29 cellular contexts compared by ENCODE assay signal in the genomic region with DNA sequence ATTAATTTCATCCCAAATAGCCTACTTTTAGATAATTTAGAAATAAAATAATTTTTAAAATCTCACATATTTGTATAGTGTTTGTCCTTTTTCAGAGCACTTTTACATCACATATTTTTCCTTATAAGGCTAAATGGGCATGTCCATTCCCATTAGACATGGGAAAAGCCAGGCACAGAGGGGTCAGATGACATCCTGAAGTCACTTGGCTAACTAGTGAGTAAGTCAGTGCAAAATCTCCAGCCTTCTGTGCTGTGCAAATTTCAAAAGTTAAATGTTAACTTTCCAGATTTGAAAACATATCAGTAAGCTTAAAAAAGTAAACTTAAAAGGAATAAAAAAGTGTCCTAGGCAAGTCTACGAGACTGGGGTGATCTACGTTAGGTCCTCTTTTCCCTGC.
"Had no signal": no experiment of that assay in that cellular context is flagged by ENCODE, and none has a peak within 500 bp of the region (broad histone marks: within the 10 kb centered on the region; RNA-seq: fewer than 3 reads in every experiment).

No MANE protein-coding gene starts in this region.

- H3K9me3 ChIP-seq: ascending aorta, colonic mucosa had no signal

- H3K4me1 ChIP-seq: ascending aorta, breast epithelium, colonic mucosa had no signal

- DNase-seq: activated CD4-positive, alpha-beta memory T cell treated with anti-CD3 and anti-CD28 coated beads, Interleukin-2, amount 10 ng/mL, durations not matched to agents 7 days and 5 days; activated CD4-positive, alpha-beta T cell treated with anti-CD3 and anti-CD28 coated beads for 36 hours; activated CD4-positive, alpha-beta T cell treated with anti-CD3 and anti-CD28 coated beads, Interleukin-2, amount 10 ng/mL, durations not matched to agents 24 days and 14 days; activated CD4-positive, CD25-positive, alpha-beta regulatory T cell; activated CD4-positive, CD25-positive, alpha-beta regulatory T cell treated with anti-CD3 and anti-CD28 coated beads, Interleukin-2, amount 50 U/mL, for 72 hours; activated effector memory CD4-positive, alpha-beta T cell treated with anti-CD3 and anti-CD28 coated beads, Interleukin-2, amount 50 U/mL, for 16 hours; activated naive CD4-positive, alpha-beta T cell treated with anti-CD3 and anti-CD28 coated beads for 36 hours; activated naive CD8-positive, alpha-beta T cell treated with anti-CD3 and anti-CD28 coated beads for 36 hours; activated naive CD8-positive, alpha-beta T cell treated with anti-CD3 and anti-CD28 coated beads, Interleukin-2, amount 50 U/mL, for 24 hours; activated T-cell treated with anti-CD3 and anti-CD28 coated beads, Interleukin-2, amount 50 U/mL, for 48 hours; central memory CD4-positive, alpha-beta T cell; cerebellar nuclear complex; colonic mucosa; effector CD8-positive, alpha-beta T cell; foreskin fibroblast; head of caudate nucleus; T-helper 1 cell; T-helper 17 cell; T1000 had no signal

- H3K27ac ChIP-seq: ascending aorta, breast epithelium, cardiac muscle cell, colonic mucosa, epithelial cell of prostate had no signal

- H3K4me1 Mint-ChIP-seq: activated CD4-positive, alpha-beta memory T cell treated with anti-CD3 and anti-CD28 coated beads, Interleukin-2, amount 10 ng/mL, durations not matched to agents 7 days and 5 days; activated CD4-positive, alpha-beta T cell treated with anti-CD3 and anti-CD28 coated beads for 36 hours; activated CD4-positive, alpha-beta T cell treated with anti-CD3 and anti-CD28 coated beads, Interleukin-2, amount 10 ng/mL, durations not matched to agents 24 days and 14 days; activated naive CD4-positive, alpha-beta T cell treated with anti-CD3 and anti-CD28 coated beads, Interleukin-2, amount 50 U/mL, for 24 hours; activated naive CD8-positive, alpha-beta T cell treated with anti-CD3 and anti-CD28 coated beads for 36 hours; activated naive CD8-positive, alpha-beta T cell treated with anti-CD3 and anti-CD28 coated beads, Interleukin-2, amount 50 U/mL, for 24 hours; brain had no signal

- H3K4me3 ChIP-seq: ascending aorta, breast epithelium, cardiac muscle cell, colonic mucosa had no signal

- H3K36me3 Mint-ChIP-seq: activated naive CD8-positive, alpha-beta T cell treated with anti-CD3 and anti-CD28 coated beads for 36 hours; brain had no signal

- H3K27ac Mint-ChIP-seq: activated CD4-positive, alpha-beta memory T cell treated with anti-CD3 and anti-CD28 coated beads, Interleukin-2, amount 10 ng/mL, durations not matched to agents 7 days and 5 days; activated CD4-positive, alpha-beta T cell treated with anti-CD3 and anti-CD28 coated beads for 36 hours; activated CD4-positive, alpha-beta T cell treated with anti-CD3 and anti-CD28 coated beads, Interleukin-2, amount 10 ng/mL, durations not matched to agents 24 days and 14 days; activated naive CD4-positive, alpha-beta T cell treated with anti-CD3 and anti-CD28 coated beads for 36 hours; activated naive CD4-positive, alpha-beta T cell treated with anti-CD3 and anti-CD28 coated beads, Interleukin-2, amount 50 U/mL, for 24 hours; activated naive CD8-positive, alpha-beta T cell treated with anti-CD3 and anti-CD28 coated beads for 36 hours; activated naive CD8-positive, alpha-beta T cell treated with anti-CD3 and anti-CD28 coated beads, Interleukin-2, amount 50 U/mL, for 24 hours; activated T-helper 1 cell treated with anti-CD3 and anti-CD28 coated beads, Interleukin-12 subunit alpha, Interleukin-12 subunit beta, Interleukin-2, Interleukin-4 antibody, amounts not matched to agents 30 ng/mL and 10 ng/mL and 1 ng/mL, durations not matched to agents 14 hours and 24 hours and 36 hours; activated T-helper 2 cell treated with anti-CD3 and anti-CD28 coated beads, Interferon-gamma antibody, Interleukin-2, Interleukin-4, amounts not matched to agents 10 μg/mL and 5 μg/mL and 100 μg/mL, durations not matched to agents 14 hours and 24 hours and 36 hours; T-helper 17 cell; T-helper 2 cell treated with Interferon-gamma antibody and Interleukin-4, amounts not matched to agents 5 μg/mL and 100 μg/mL, for 36 hours had no signal

- H3K36me3 ChIP-seq: ascending aorta, breast epithelium, cardiac muscle cell, colonic mucosa had no signal

- H3K9me3 Mint-ChIP-seq: activated CD4-positive, alpha-beta memory T cell treated with anti-CD3 and anti-CD28 coated beads, Interleukin-2, amount 10 ng/mL, durations not matched to agents 7 days and 5 days; activated CD4-positive, alpha-beta T cell treated with anti-CD3 and anti-CD28 coated beads, Interleukin-2, amount 10 ng/mL, durations not matched to agents 24 days and 14 days; activated naive CD4-positive, alpha-beta T cell treated with anti-CD3 and anti-CD28 coated beads for 36 hours; activated naive CD4-positive, alpha-beta T cell treated with anti-CD3 and anti-CD28 coated beads, Interleukin-2, amount 50 U/mL, for 24 hours; activated naive CD8-positive, alpha-beta T cell treated with anti-CD3 and anti-CD28 coated beads for 36 hours; activated T-helper 1 cell treated with anti-CD3 and anti-CD28 coated beads, Interleukin-12 subunit alpha, Interleukin-12 subunit beta, Interleukin-2, Interleukin-4 antibody, amounts not matched to agents 30 ng/mL and 10 ng/mL and 1 ng/mL, durations not matched to agents 14 hours and 24 hours and 36 hours; T-helper 2 cell treated with Interferon-gamma antibody and Interleukin-4, amounts not matched to agents 5 μg/mL and 100 μg/mL, for 36 hours had no signal

- ATAC-seq: activated CD4-positive, alpha-beta T cell treated with anti-CD3 and anti-CD28 coated beads for 36 hours; activated naive CD8-positive, alpha-beta T cell treated with anti-CD3 and anti-CD28 coated beads, Interleukin-2, amount 50 U/mL, for 24 hours; esophagus mucosa; T-helper 17 cell had no signal

- H3K4me3 Mint-ChIP-seq: activated CD4-positive, alpha-beta memory T cell treated with anti-CD3 and anti-CD28 coated beads, Interleukin-2, amount 10 ng/mL, durations not matched to agents 7 days and 5 days; activated CD4-positive, alpha-beta T cell treated with anti-CD3 and anti-CD28 coated beads for 36 hours; activated CD4-positive, alpha-beta T cell treated with anti-CD3 and anti-CD28 coated beads, Interleukin-2, amount 10 ng/mL, durations not matched to agents 24 days and 14 days; activated naive CD4-positive, alpha-beta T cell treated with anti-CD3 and anti-CD28 coated beads for 36 hours; activated naive CD4-positive, alpha-beta T cell treated with anti-CD3 and anti-CD28 coated beads, Interleukin-2, amount 50 U/mL, for 24 hours; activated naive CD8-positive, alpha-beta T cell treated with anti-CD3 and anti-CD28 coated beads for 36 hours; activated naive CD8-positive, alpha-beta T cell treated with anti-CD3 and anti-CD28 coated beads, Interleukin-2, amount 50 U/mL, for 24 hours; activated T-helper 1 cell treated with anti-CD3 and anti-CD28 coated beads, Interleukin-12 subunit alpha, Interleukin-12 subunit beta, Interleukin-2, Interleukin-4 antibody, amounts not matched to agents 30 ng/mL and 10 ng/mL and 1 ng/mL, durations not matched to agents 14 hours and 24 hours and 36 hours; brain; T-helper 17 cell; T-helper 2 cell treated with Interferon-gamma antibody and Interleukin-4, amounts not matched to agents 5 μg/mL and 100 μg/mL, for 36 hours had no signal

- H3K27me3 ChIP-seq: ascending aorta, breast epithelium, cardiac muscle cell, colonic mucosa had no signal
